8 cellular contexts compared by ENCODE assay signal in the genomic region with DNA sequence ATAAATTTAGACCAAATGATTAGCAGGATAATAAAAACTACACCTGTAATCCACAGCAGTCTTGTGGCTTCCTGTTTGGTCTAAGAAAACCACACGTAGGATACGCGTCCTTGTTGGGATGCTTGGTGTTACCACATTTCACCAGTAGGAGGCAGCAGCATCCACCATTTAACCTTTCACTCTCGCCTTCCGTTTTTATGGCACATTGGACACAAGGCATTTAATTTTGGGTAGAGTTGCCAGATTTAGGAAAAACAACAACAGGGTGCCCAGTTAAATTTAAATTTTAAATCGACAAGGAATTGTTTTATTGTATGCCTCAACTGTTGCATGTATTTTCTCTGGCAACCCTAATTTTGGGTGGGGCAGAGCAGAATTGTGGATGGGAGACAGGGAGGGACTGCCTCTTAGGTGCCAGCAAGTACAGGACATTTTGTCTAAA. TPM values are rescaled to one million over a fixed set of nuclear protein-coding genes. Genes with fewer than 3 reads are reported as not detected.
DNase-seq lines count a peak whose midpoint lies in the region; ATAC-seq and TF ChIP-seq lines count a peak whose summit lies in the region.

No MANE protein-coding gene starts in this region.

- peak; percentile 74 to 93 for TF ChIP-seq CTCF in right atrium auricular region (IDR thresholded peaks at IDR 0.05)
- TF ChIP-seq CTCF in gastrocnemius medialis (IDR thresholded peaks at IDR 0.05 in 4 of 5, conservative IDR thresholded peaks at IDR 0.05 in 1 of 5): peak; percentile 38 to 76 (median 64)

- peak; percentile 56 to 65 for ATAC-seq in gastrocnemius medialis
- no peak for ATAC-seq in GM18868 (IDR thresholded peaks at IDR 0.05; ENCODE audit: unreplicated experiment)

- no peak overlapping the region for H3K4me3 ChIP-seq in H7 (ENCODE audit: insufficient read depth, low read depth, low read length)
- no peak overlapping the region for H3K4me3 ChIP-seq in right atrium auricular region
- H3K4me3 ChIP-seq in gastrocnemius medialis: no peak overlapping the region

- TF ChIP-seq POLR2A in gastrocnemius medialis (IDR thresholded peaks at IDR 0.05): no peak

- in situ Hi-C loops in gastrocnemius medialis (cut with MboI; ENCODE audit: low sequenced_read_pairs in 4 of 4): no loop called here

- H3K4me1 ChIP-seq in right atrium auricular region (no peaks in the 10 kb centered on the region), gastrocnemius medialis (no peaks in the 10 kb centered on the region)

- DNase-seq in DMS79 treated with DMSO at 0.1 percent for 48 hours (lab: John Stamatoyannopoulos, UW) (peak; percentile 20), H7 (peak; percentile 40), NCI-H1048 (lab: John Stamatoyannopoulos, UW) (peak; percentile 18), SW480 (ENCODE audit: low spot score) (peak; percentile 79), amniotic epithelial cell (ENCODE audit: low read depth) (peak; percentile 71), right atrium auricular region (ENCODE audit: low spot score) (peak; percentile 77), gastrocnemius medialis (peak in 1 of 2 donors; percentile 25)

- H3K36me3 ChIP-seq in H7 (replicated peaks; ENCODE audit: control insufficient read depth, insufficient read depth, low read length) (no peaks in the 10 kb centered on the region), right atrium auricular region (no peaks in the 10 kb centered on the region), gastrocnemius medialis (no peaks in the 10 kb centered on the region)

- H3K9me3 ChIP-seq in right atrium auricular region (no peaks in the 10 kb centered on the region), gastrocnemius medialis (no peaks in the 10 kb centered on the region)

- H3K27me3 ChIP-seq in H7 (ENCODE audit: control insufficient read depth, insufficient read depth, low read length): no peaks in the 10 kb centered on the region
- no peaks in the 10 kb centered on the region for H3K27me3 ChIP-seq in right atrium auricular region
- no peaks in the 10 kb centered on the region for H3K27me3 ChIP-seq in gastrocnemius medialis

- H3K27ac ChIP-seq in right atrium auricular region (no peak overlapping the region), gastrocnemius medialis (no peak overlapping the region)

- intact Hi-C loops in gastrocnemius medialis (cut with DNase I; ENCODE audit: low total_unique reads): no loop called here

RNA-seq across cellular contexts. Expression of a gene that starts 6.3 kb away (rescaled TPM):
- not detected in 2 replicates for total RNA-seq in H7 (2014; rRNA removed; shearing (Covaris generic))
- total RNA-seq in right atrium auricular region (not detected), gastrocnemius medialis (under 1 TPM in 2 of 4 donors, not detected in 2; 0.24 to 0.42 TPM)

RNA-seq across cellular contexts. Expression of a gene that starts 47.9 kb away (rescaled TPM):
- total RNA-seq in H7 (2014; rRNA removed; shearing (Covaris generic)): not detected in 2 replicates
- total RNA-seq in right atrium auricular region (not detected), gastrocnemius medialis (not detected)

RNA-seq across cellular contexts. Expression of a gene that starts 50.8 kb away (rescaled TPM):
- total RNA-seq in H7 (2014; rRNA removed; shearing (Covaris generic)): 4.2 and 8.5 TPM in 2 replicates
- total RNA-seq in right atrium auricular region: 1 to 10 TPM; 2.9 to 3.3 TPM
- 1 to 10 TPM in 2 of 4 donors, not detected in 2; 1.2 to 1.3 TPM for total RNA-seq in gastrocnemius medialis

RNA-seq across cellular contexts. Expression of a gene that starts 50.8 kb away (rescaled TPM):
- total RNA-seq in H7 (2014; rRNA removed; shearing (Covaris generic)): 0.15 TPM in 1 of 2 replicates, not detected in the other
- under 1 TPM in 1 of 2 donors, not detected in 1; 0.43 TPM for total RNA-seq in right atrium auricular region
- under 1 TPM in 1 of 4 donors, not detected in 3; 0.13 TPM for total RNA-seq in gastrocnemius medialis
